Comparison of ENCODE assay signal across 8 cellular contexts in the genomic region with DNA sequence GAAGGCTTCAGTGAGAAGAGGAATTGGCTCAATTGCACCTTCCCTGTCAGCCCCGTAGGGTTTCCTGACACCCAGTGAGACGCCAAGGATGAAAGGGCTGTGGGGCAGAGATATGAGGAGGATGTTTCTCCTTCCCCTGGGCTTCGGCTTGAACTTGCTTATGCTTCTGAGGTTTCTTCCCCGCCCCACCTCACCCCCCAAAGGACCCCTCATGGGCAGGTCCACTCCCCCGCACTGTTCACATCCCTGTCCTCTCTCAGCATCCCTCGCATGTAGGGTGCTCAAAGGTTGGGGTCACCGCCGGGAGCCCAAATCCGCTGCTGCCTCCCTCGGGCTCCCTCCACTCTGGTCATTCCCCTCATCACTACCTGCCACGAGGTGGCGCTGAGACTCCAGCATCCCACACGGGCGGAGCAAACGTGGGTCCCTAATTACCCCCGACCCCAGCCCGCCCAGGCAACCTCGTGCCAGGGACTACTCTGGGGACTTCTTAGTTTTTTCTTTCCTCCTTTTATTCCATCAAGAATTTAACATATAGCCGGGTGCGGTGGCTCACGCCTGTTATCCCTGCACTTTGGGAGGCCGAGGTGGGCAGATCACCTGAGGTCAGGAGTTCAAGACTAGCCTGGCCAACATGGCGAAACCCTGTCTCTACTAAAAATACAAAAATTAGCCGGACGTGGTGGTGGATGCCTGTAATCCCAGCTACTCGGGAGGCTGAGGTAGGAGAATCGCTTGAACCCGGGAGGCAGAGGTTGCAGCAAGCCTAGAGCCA. TPM values are rescaled to one million over a fixed set of nuclear protein-coding genes. Genes with fewer than 3 reads are reported as not detected.
DNase-seq lines count a peak whose midpoint lies in the region; FAIRE-seq and TF ChIP-seq lines count a peak whose summit lies in the region.
"Had no signal": no experiment of that assay in that cellular context is flagged by ENCODE, and none has a peak within 500 bp of the region (broad histone marks: within the 10 kb centered on the region; RNA-seq: fewer than 3 reads in every experiment).

No MANE protein-coding gene starts in this region.

- DNase-seq in GM12892 (ENCODE audit: insufficient read length) (peak; percentile 65), NCI-H69 (lab: John Stamatoyannopoulos, UW) (peak; percentile 51), erythroblast (lab: John Stamatoyannopoulos, UW) (peak; percentile 51 to 74), nephron progenitor cell (peak; percentile 81), tibial nerve (ENCODE audit: low spot score in 2 of 2) (peak; percentile 48 to 72), mesenteric fat pad (ENCODE audit: low spot score) (no peak)
- peak; percentile 38 for DNase-seq in activated CD8-positive, alpha-beta memory T cell treated with anti-CD3 and anti-CD28 coated beads, Interleukin-2, amount 50 U/mL, for 24 hours (ENCODE audit: extremely low read depth)

- no peaks in the 10 kb centered on the region for H3K36me3 Mint-ChIP-seq in nephron progenitor cell (ENCODE audit: low read depth)

- no peak overlapping the region for H3K4me3 Mint-ChIP-seq in nephron progenitor cell

- H3K4me1 ChIP-seq in tibial nerve: peaks cover 0 to 26% (median 0%) of the 10 kb centered on the region in 4 donors

- H3K27ac Mint-ChIP-seq in nephron progenitor cell: no peak overlapping the region

- no peaks in the 10 kb centered on the region for H3K9me3 Mint-ChIP-seq in nephron progenitor cell

- no peak overlapping the region for H3K4me3 ChIP-seq in tibial nerve

- no peak for TF ChIP-seq EP300 in tibial nerve (IDR thresholded peaks at IDR 0.05)

- no peak for TF ChIP-seq POLR2A in GM12892 (IDR thresholded peaks at IDR 0.05; ENCODE audit: low read depth, low read length)
- no peak for TF ChIP-seq POLR2A in erythroblast (IDR thresholded peaks at IDR 0.05; ENCODE audit: low read length)
- TF ChIP-seq POLR2A in tibial nerve (IDR thresholded peaks at IDR 0.05): no peak

- peaks cover 60% of the 10 kb centered on the region for H3K4me1 Mint-ChIP-seq in nephron progenitor cell

- peaks cover 0 to 49% of the 10 kb centered on the region in 2 donors for H3K27me3 ChIP-seq in tibial nerve

- no peaks in the 10 kb centered on the region for H3K36me3 ChIP-seq in tibial nerve

- peaks cover 21% of the 10 kb centered on the region for H3K27me3 Mint-ChIP-seq in nephron progenitor cell (ENCODE audit: low read depth, poor library complexity)

- no peaks in the 10 kb centered on the region for H3K9me3 ChIP-seq in tibial nerve

- peak; percentile 74 for FAIRE-seq in GM12892 (lab: Jason Lieb, UNC)

- no peak overlapping the region for H3K27ac ChIP-seq in tibial nerve

- TF ChIP-seq CTCF in nephron progenitor cell (IDR thresholded peaks at IDR 0.05): peak; percentile 81
- TF ChIP-seq CTCF in tibial nerve (IDR thresholded peaks at IDR 0.05): peak; percentile 61 to 81 (median 79)

- 23 to 28% methylated on average over 26 to 28 of the region's 28 CpGs for WGBS in tibial nerve, 2 donors

RNA-seq across cellular contexts. Expression of gene TRARG1, which starts 3.3 kb away (rescaled TPM):
- not detected for polyA plus RNA-seq in GM12892 (2012; ENCODE audit: missing spikeins)
- total RNA-seq in tibial nerve: 10 to 100 TPM in 3 of 4 donors, 1 to 10 TPM in 1; 9.8 to 62.4 (median 24.2) TPM
- 241 TPM for total RNA-seq in mesenteric fat pad
- total RNA-seq: dermis microvascular lymphatic vessel endothelial cell had no signal

RNA-seq across cellular contexts. Expression of gene BHLHA9, which starts 5.9 kb away (rescaled TPM):
- not detected for polyA plus RNA-seq in GM12892 (2012; ENCODE audit: missing spikeins)
- total RNA-seq in tibial nerve (not detected), mesenteric fat pad (not detected)
- total RNA-seq: dermis microvascular lymphatic vessel endothelial cell had no signal
